ENCODE assay signal across 22 cellular contexts in the genomic region with DNA sequence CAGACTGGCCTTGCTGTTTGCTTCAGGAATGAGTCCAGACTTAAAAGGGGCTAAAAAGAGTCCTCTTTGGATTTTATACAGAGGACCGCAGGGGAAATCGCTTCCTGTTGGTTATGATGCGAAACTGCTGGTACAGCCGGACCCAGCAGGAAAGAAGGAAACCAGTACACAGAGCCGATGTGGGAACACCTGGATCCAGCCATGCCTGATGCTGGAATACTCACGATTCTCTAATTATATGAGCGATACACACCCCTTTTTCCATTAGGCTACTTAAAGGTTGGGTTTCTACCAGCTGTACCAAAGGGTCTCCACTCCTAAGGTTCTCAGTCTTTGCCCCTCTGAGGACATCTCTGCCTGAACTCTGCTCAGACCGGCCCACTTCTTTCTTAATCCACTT. TPM values are rescaled to one million over a fixed set of nuclear protein-coding genes. Genes with fewer than 3 reads are reported as not detected.
DNase-seq lines count a peak whose midpoint lies in the region; ATAC-seq and TF ChIP-seq lines count a peak whose summit lies in the region.
"Had no signal": no experiment of that assay in that cellular context is flagged by ENCODE, and none has a peak within 500 bp of the region (broad histone marks: within the 10 kb centered on the region; RNA-seq: fewer than 3 reads in every experiment).

No MANE protein-coding gene starts in this region.

- no peak overlapping the region for H3K4ac ChIP-seq in neuronal stem cell (ENCODE audit: low read length)

- no peak overlapping the region for H4K91ac ChIP-seq in neuronal stem cell (ENCODE audit: low read depth, low read length, poor library complexity)

- H2BK15ac ChIP-seq in neuronal stem cell (ENCODE audit: low read length): no peak overlapping the region

- H3K36me3 ChIP-seq in GM23338 (ENCODE audit: insufficient read depth) (no peaks in the 10 kb centered on the region), neuronal stem cell (replicated peaks in 1 of 2; ENCODE audit: control insufficient read depth in 2 of 2, insufficient read depth in 2 of 2, low read length in 2 of 2) (peaks cover 28 to 81% of the 10 kb centered on the region in 2 donors)

- H4K8ac ChIP-seq in neuronal stem cell (ENCODE audit: low read depth, low read length): no peak overlapping the region

- peaks cover 48% of the 10 kb centered on the region for H3K27me3 ChIP-seq in GM23338 (ENCODE audit: insufficient read depth)
- H3K27me3 ChIP-seq in neuronal stem cell (ENCODE audit: control insufficient read depth in 3 of 3, insufficient read depth in 3 of 3, low read depth in 1 of 3, low read length in 3 of 3): no peaks in the 10 kb centered on the region
- H3K27me3 ChIP-seq: BE2C, BLaER1 had no signal

- H3K27me3 Mint-ChIP-seq in GM23338 (ENCODE audit: insufficient read depth, low read depth, poor library complexity): peaks cover 13% of the 10 kb centered on the region
- no peaks in the 10 kb centered on the region for H3K27me3 Mint-ChIP-seq in central memory CD8-positive, alpha-beta T cell
- H3K27me3 Mint-ChIP-seq in activated T-cell treated with anti-CD3 and anti-CD28 coated beads, Interleukin-2, amount 50 U/mL, for 72 hours (ENCODE audit: low read depth): no peaks in the 10 kb centered on the region
- H3K27me3 Mint-ChIP-seq: CD4-positive, alpha-beta memory T cell; CD4-positive, CD25-positive, alpha-beta regulatory T cell; CD8-positive, alpha-beta memory T cell had no signal

- peak overlapping the region; percentile 59; the same call in 1 of the 2 replicates for H3K4me3 ChIP-seq in GM23338
- no peak overlapping the region for H3K4me3 ChIP-seq in neuronal stem cell (ENCODE audit: low read length in 2 of 2)
- H3K4me3 ChIP-seq: BLaER1 had no signal

- H3K79me1 ChIP-seq in neuronal stem cell (ENCODE audit: low read depth, low read length): no peaks in the 10 kb centered on the region

- no peaks in the 10 kb centered on the region for H3K9me2 ChIP-seq in GM23338 (ENCODE audit: insufficient read depth)

- DNase-seq in GM23338 (ENCODE audit: low spot score) (no peak), neuronal stem cell (ENCODE audit: low spot score) (no peak), NAMALWA (ENCODE audit: low spot score) (no peak)
- DNase-seq in central memory CD8-positive, alpha-beta T cell (ENCODE audit: low spot score in 2 of 2): no peak
- no peak for DNase-seq in stimulated activated effector memory CD8-positive, alpha-beta T cell treated with anti-CD3 and anti-CD28 coated beads, Interleukin-12 subunit alpha, Interleukin-12 subunit beta, amount 100 ng/mL, for 72 hours (ENCODE audit: low spot score in 2 of 2)
- DNase-seq in activated T-cell treated with anti-CD3 and anti-CD28 coated beads, Interleukin-2, amount 50 U/mL, for 72 hours: no peak
- DNase-seq: 8988T; ACHN; BE2C; C1 segment of cervical spinal cord; CD4-positive, alpha-beta memory T cell; CD4-positive, CD25-positive, alpha-beta regulatory T cell; CD8-positive, alpha-beta memory T cell; COR-L47; DMS 273 treated with DMSO at 0.1 percent for 48 hours; DMS153; DMS53; DMS79; GF-D8 had no signal

- H3K14ac ChIP-seq in neuronal stem cell (ENCODE audit: low read length): no peak overlapping the region

- H2BK120ac ChIP-seq in neuronal stem cell (ENCODE audit: low read depth, low read length): no peak overlapping the region

- H3K27ac ChIP-seq in GM23338 (ENCODE audit: low read depth) (no peak overlapping the region), neuronal stem cell (replicated peaks; ENCODE audit: low read length) (no peak overlapping the region)
- H3K27ac ChIP-seq: BLaER1 had no signal

- H3K4me3 Mint-ChIP-seq in GM23338: peak overlapping the region; percentile 48; the same call in 1 of the 3 replicates
- H3K4me3 Mint-ChIP-seq in central memory CD8-positive, alpha-beta T cell: no peak overlapping the region
- no peak overlapping the region for H3K4me3 Mint-ChIP-seq in stimulated activated effector memory CD8-positive, alpha-beta T cell treated with anti-CD3 and anti-CD28 coated beads, Interleukin-12 subunit alpha, Interleukin-12 subunit beta, amount 100 ng/mL, for 72 hours
- no peak overlapping the region for H3K4me3 Mint-ChIP-seq in activated T-cell treated with anti-CD3 and anti-CD28 coated beads, Interleukin-2, amount 50 U/mL, for 72 hours
- H3K4me3 Mint-ChIP-seq: CD14-positive monocyte; CD4-positive, alpha-beta memory T cell; CD4-positive, CD25-positive, alpha-beta regulatory T cell; CD8-positive, alpha-beta memory T cell had no signal

- H3F3A ChIP-seq in GM23338 (replicated peaks; ENCODE audit: low read depth): no peaks in the 10 kb centered on the region

- WGBS in neuronal stem cell (ENCODE audit: extremely low coverage in 2 of 2, insufficient read length in 2 of 2, insufficient replicate concordance in 1 of 2), 2 donors: no CpG with 5 or more reads among the region's 8 CpGs

- H3K23ac ChIP-seq in neuronal stem cell (ENCODE audit: low read depth, low read length, poor library complexity): no peak overlapping the region

- no peaks in the 10 kb centered on the region for H3K9me3 Mint-ChIP-seq in GM23338
- H3K9me3 Mint-ChIP-seq in central memory CD8-positive, alpha-beta T cell: no peaks in the 10 kb centered on the region
- no peaks in the 10 kb centered on the region for H3K9me3 Mint-ChIP-seq in stimulated activated effector memory CD8-positive, alpha-beta T cell treated with anti-CD3 and anti-CD28 coated beads, Interleukin-12 subunit alpha, Interleukin-12 subunit beta, amount 100 ng/mL, for 72 hours
- no peaks in the 10 kb centered on the region for H3K9me3 Mint-ChIP-seq in activated T-cell treated with anti-CD3 and anti-CD28 coated beads, Interleukin-2, amount 50 U/mL, for 72 hours
- H3K9me3 Mint-ChIP-seq: CD4-positive, alpha-beta memory T cell; CD4-positive, CD25-positive, alpha-beta regulatory T cell; CD8-positive, alpha-beta memory T cell had no signal

- H3K9ac ChIP-seq in neuronal stem cell (ENCODE audit: low read depth, low read length, poor library complexity): no peak overlapping the region
- H3K9ac ChIP-seq: BLaER1 had no signal

- H4K20me1 ChIP-seq in GM23338 (replicated peaks; ENCODE audit: insufficient read depth): peaks cover 4% of the 10 kb centered on the region; the same call in 1 of the 2 replicates
- H4K20me1 ChIP-seq: BLaER1 had no signal

- no peak overlapping the region for H2AK5ac ChIP-seq in neuronal stem cell (ENCODE audit: low read depth, low read length)

- H3K4me2 ChIP-seq in GM23338 (peak overlapping the region; percentile 77; the same call in 1 of the 2 replicates), neuronal stem cell (ENCODE audit: insufficient read depth, low read length, poor library complexity, severe bottlenecking) (peak overlapping the region; percentile 11)
- H3K4me2 ChIP-seq: BLaER1 had no signal

- no peak overlapping the region for H2BK5ac ChIP-seq in neuronal stem cell (ENCODE audit: low read length)

- H3K4me1 ChIP-seq in GM23338 (ENCODE audit: insufficient read depth) (peaks cover 4% of the 10 kb centered on the region; the same call in 1 of the 2 replicates), neuronal stem cell (ENCODE audit: control insufficient read depth in 2 of 2, insufficient read depth in 1 of 2, low read depth in 1 of 2, low read length in 2 of 2) (no peaks in the 10 kb centered on the region)
- H3K4me1 ChIP-seq: BE2C had no signal

- H2AFZ ChIP-seq in GM23338 (no peak overlapping the region), neuronal stem cell (ENCODE audit: low read length) (no peak overlapping the region)

- peaks cover 33% of the 10 kb centered on the region for H3K36me3 Mint-ChIP-seq in GM23338 (ENCODE audit: low read depth)
- H3K36me3 Mint-ChIP-seq in central memory CD8-positive, alpha-beta T cell (ENCODE audit: insufficient read depth): peaks cover 30% of the 10 kb centered on the region
- H3K36me3 Mint-ChIP-seq in stimulated activated effector memory CD8-positive, alpha-beta T cell treated with anti-CD3 and anti-CD28 coated beads, Interleukin-12 subunit alpha, Interleukin-12 subunit beta, amount 100 ng/mL, for 72 hours: peaks cover 67% of the 10 kb centered on the region
- peaks cover 8 to 15% of the 10 kb centered on the region in 2 donors for H3K36me3 Mint-ChIP-seq in activated T-cell treated with anti-CD3 and anti-CD28 coated beads, Interleukin-2, amount 50 U/mL, for 72 hours (ENCODE audit: insufficient read depth in 2 of 2)

- ATAC-seq in GM23338 (no peak), HG02588 (IDR thresholded peaks at IDR 0.05; ENCODE audit: unreplicated experiment) (no peak)
- no peak for ATAC-seq in central memory CD8-positive, alpha-beta T cell (replicated peaks; ENCODE audit: extremely low read depth, poor library complexity, severe bottlenecking)
- ATAC-seq in stimulated activated effector memory CD8-positive, alpha-beta T cell treated with anti-CD3 and anti-CD28 coated beads, Interleukin-12 subunit alpha, Interleukin-12 subunit beta, amount 100 ng/mL, for 72 hours: no peak
- ATAC-seq in activated T-cell treated with anti-CD3 and anti-CD28 coated beads, Interleukin-2, amount 50 U/mL, for 72 hours (replicated peaks in 1 of 2): no peak

- peaks cover 13% of the 10 kb centered on the region for H3K4me1 Mint-ChIP-seq in GM23338
- H3K4me1 Mint-ChIP-seq in central memory CD8-positive, alpha-beta T cell: peaks cover 11% of the 10 kb centered on the region
- peaks cover 8% of the 10 kb centered on the region for H3K4me1 Mint-ChIP-seq in stimulated activated effector memory CD8-positive, alpha-beta T cell treated with anti-CD3 and anti-CD28 coated beads, Interleukin-12 subunit alpha, Interleukin-12 subunit beta, amount 100 ng/mL, for 72 hours
- no peaks in the 10 kb centered on the region for H3K4me1 Mint-ChIP-seq in activated T-cell treated with anti-CD3 and anti-CD28 coated beads, Interleukin-2, amount 50 U/mL, for 72 hours (ENCODE audit: low read depth)
- H3K4me1 Mint-ChIP-seq: CD14-positive monocyte; CD8-positive, alpha-beta memory T cell had no signal

- no peak overlapping the region for H2BK12ac ChIP-seq in neuronal stem cell (ENCODE audit: low read length)

- H3K27ac Mint-ChIP-seq in GM23338: no peak overlapping the region
- peak overlapping the region; percentile 30 for H3K27ac Mint-ChIP-seq in central memory CD8-positive, alpha-beta T cell (ENCODE audit: low read depth)
- H3K27ac Mint-ChIP-seq in stimulated activated effector memory CD8-positive, alpha-beta T cell treated with anti-CD3 and anti-CD28 coated beads, Interleukin-12 subunit alpha, Interleukin-12 subunit beta, amount 100 ng/mL, for 72 hours: peak overlapping the region; percentile 43
- no peak overlapping the region for H3K27ac Mint-ChIP-seq in activated T-cell treated with anti-CD3 and anti-CD28 coated beads, Interleukin-2, amount 50 U/mL, for 72 hours
- H3K27ac Mint-ChIP-seq: CD4-positive, alpha-beta memory T cell had no signal

- no peak for TF ChIP-seq CTCF in GM23338 (conservative IDR thresholded peaks at IDR 0.05; ENCODE audit: low read depth in 2 of 2)

- no peaks in the 10 kb centered on the region for H3K79me2 ChIP-seq in GM23338 (replicated peaks; ENCODE audit: insufficient read depth)

- H3K18ac ChIP-seq in neuronal stem cell (ENCODE audit: low read length): no peak overlapping the region

- H3K9me3 ChIP-seq in neuronal stem cell (replicated peaks in 1 of 2; ENCODE audit: control insufficient read depth in 2 of 2, insufficient read depth in 1 of 2, low read depth in 1 of 2, low read length in 2 of 2): peaks cover 0 to 2% of the 10 kb centered on the region in 2 donors
- H3K9me3 ChIP-seq: BE2C had no signal

RNA-seq across cellular contexts. Expression of gene ZNF777, which starts 27.7 kb away (rescaled TPM):
- 5.2 and 7.9 TPM in 2 replicates for total RNA-seq in GM23338 (2014; rRNA removed; shearing (Covaris generic))
- 2.8 and 3.2 TPM in 2 replicates for polyA plus RNA-seq in GM23338 (2016; fragmentation: Nextera tagmentation; extraction: Ambion mirVana)
- 11.3 TPM for polyA plus RNA-seq in neuronal stem cell (2013, experiment 1 of 2)
- polyA plus RNA-seq in neuronal stem cell (2013, experiment 2 of 2): 10.9 TPM
- 10 to 100 TPM; 19.0 to 19.5 TPM for total RNA-seq in activated T-cell treated with anti-CD3 and anti-CD28 coated beads, Interleukin-2, amount 50 U/mL, for 72 hours

Comparison
In these comparisons a context has a peak if more than half of its experiments do, and no peak if none do; other contexts are left out.
1. H3K27ac Mint-ChIP-seq: peak in central memory CD8-positive, alpha-beta T cell (single experiment) and stimulated activated effector memory CD8-positive, alpha-beta T cell treated with anti-CD3 and anti-CD28 coated beads, Interleukin-12 subunit alpha, Interleukin-12 subunit beta, amount 100 ng/mL, for 72 hours (single experiment); none in GM23338 (single experiment) and activated T-cell treated with anti-CD3 and anti-CD28 coated beads, Interleukin-2, amount 50 U/mL, for 72 hours (single experiment).